In genomic region chr12:71216725-71217579, GRCh38 we compare ENCODE assay signal across 8 cellular contexts. TPM values are rescaled to one million over a fixed set of nuclear protein-coding genes. Genes with fewer than 3 reads are reported as not detected.
A peak's percentile ranks its signal among the peaks of the same experiment; 100 is the strongest.
DNase-seq lines count a peak whose midpoint lies in the region; ATAC-seq and TF ChIP-seq lines count a peak whose summit lies in the region.

No MANE protein-coding gene starts in this region.

- intact Hi-C loops in dorsolateral prefrontal cortex (cut with DNase I), result loop anchor here in 1 of 2 donors (5.0 kb wide), 2 partner anchors 175 to 335 kb away; no protein-coding TSS in a partner anchor

- H3K4me3 ChIP-seq in dorsolateral prefrontal cortex, result no peak overlapping the region

- no peak overlapping the region for H3K4me3 Mint-ChIP-seq in nephron
- H3K4me3 Mint-ChIP-seq in stimulated activated memory B cell treated with anti-CD40 and anti-IgM and Interleukin-4, amounts not matched to agents 10 μg/mL and 1 μg/mL and 100 μg/mL, for 72 hours, result no peak overlapping the region

- peaks cover 9% of the 10 kb centered on the region for H3K4me1 Mint-ChIP-seq in nephron
- no peaks in the 10 kb centered on the region for H3K4me1 Mint-ChIP-seq in stimulated activated memory B cell treated with anti-CD40 and anti-IgM and Interleukin-4, amounts not matched to agents 10 μg/mL and 1 μg/mL and 100 μg/mL, for 72 hours

- H3K27ac ChIP-seq in dorsolateral prefrontal cortex, result no peak overlapping the region

- ATAC-seq in HG03103 (IDR thresholded peaks at IDR 0.05; ENCODE audit: low read depth, unreplicated experiment), result peak; percentile 63
- ATAC-seq in stimulated activated memory B cell treated with anti-CD40 and anti-IgM and Interleukin-4, amounts not matched to agents 10 μg/mL and 1 μg/mL and 100 μg/mL, for 72 hours, result no peak
- ATAC-seq in GM18909 (IDR thresholded peaks at IDR 0.05; ENCODE audit: poor library complexity, unreplicated experiment), result no peak

- no peak overlapping the region for H3K27ac Mint-ChIP-seq in nephron
- no peak overlapping the region for H3K27ac Mint-ChIP-seq in stimulated activated memory B cell treated with anti-CD40 and anti-IgM and Interleukin-4, amounts not matched to agents 10 μg/mL and 1 μg/mL and 100 μg/mL, for 72 hours

- no peaks in the 10 kb centered on the region for H3K36me3 Mint-ChIP-seq in nephron (ENCODE audit: low read depth)
- no peaks in the 10 kb centered on the region for H3K36me3 Mint-ChIP-seq in stimulated activated memory B cell treated with anti-CD40 and anti-IgM and Interleukin-4, amounts not matched to agents 10 μg/mL and 1 μg/mL and 100 μg/mL, for 72 hours

- H3K27me3 ChIP-seq in dorsolateral prefrontal cortex, result no peaks in the 10 kb centered on the region

- no peaks in the 10 kb centered on the region for H3K27me3 Mint-ChIP-seq in nephron (ENCODE audit: low read depth)
- H3K27me3 Mint-ChIP-seq in stimulated activated memory B cell treated with anti-CD40 and anti-IgM and Interleukin-4, amounts not matched to agents 10 μg/mL and 1 μg/mL and 100 μg/mL, for 72 hours, result no peaks in the 10 kb centered on the region

- DNase-seq in DMS53 (lab: John Stamatoyannopoulos, UW), result peak; percentile 91
- DNase-seq in NCI-H82 (lab: John Stamatoyannopoulos, UW), result peak; percentile 81
- peak in 4 of 10 donors; percentile 5 to 62 (median 52) for DNase-seq in dorsolateral prefrontal cortex
- no peak for DNase-seq in NK-92 (lab: John Stamatoyannopoulos, UW; ENCODE audit: unreplicated experiment)

- TF ChIP-seq CTCF in dorsolateral prefrontal cortex (IDR thresholded peaks at IDR 0.05 in 54 of 56, conservative IDR thresholded peaks at IDR 0.05 in 2 of 56; ENCODE audit: low read depth in 1 of 56, partially characterized antibody in 56 of 56) (peak; percentile 28 to 77 (median 60)), nephron (IDR thresholded peaks at IDR 0.05; ENCODE audit: unreplicated experiment in 3 of 3) (peak; percentile 26 to 51 (median 34))

- H3K9me3 Mint-ChIP-seq in nephron, result no peaks in the 10 kb centered on the region
- peaks cover 3% of the 10 kb centered on the region for H3K9me3 Mint-ChIP-seq in stimulated activated memory B cell treated with anti-CD40 and anti-IgM and Interleukin-4, amounts not matched to agents 10 μg/mL and 1 μg/mL and 100 μg/mL, for 72 hours

RNA-seq across cellular contexts. Expression of gene TSPAN8, which starts 59.2 kb away (rescaled TPM):
- 10 to 100 TPM in 4 of 120 experiments, 1 to 10 TPM in 96, under 1 TPM in 9, not detected in 11; 0.49 to 14.4 (median 2.3) TPM for total RNA-seq in dorsolateral prefrontal cortex
